16 cellular contexts compared by ENCODE assay signal in genomic region chr7:11428877-11429617, GRCh38.
A peak's percentile ranks its signal among the peaks of the same experiment; 100 is the strongest.
DNase-seq lines count a peak whose midpoint lies in the region; ATAC-seq, FAIRE-seq and TF ChIP-seq lines count a peak whose summit lies in the region.
"Had no signal": no experiment of that assay in that cellular context is flagged by ENCODE, and none has a peak within 500 bp of the region (broad histone marks: within the 10 kb centered on the region; RNA-seq: fewer than 3 reads in every experiment).

No MANE protein-coding gene starts in this region.

- no peaks in the 10 kb centered on the region for H3K36me3 ChIP-seq in BLaER1 treated with 17β-estradiol and CSF1 and Interleukin-3, amounts not matched to agents 10 nM and 100 nM
- H3K36me3 ChIP-seq in kidney (ENCODE audit: control insufficient read depth in 1 of 2, insufficient read depth in 2 of 2, low read length in 2 of 2) = peaks cover 0 to 5% of the 10 kb centered on the region in 2 donors

- POLR2A ChIA-PET in WTC11 (lab: Charles Lee) = no interaction called here

- H3K4me1 ChIP-seq in BLaER1 treated with 17β-estradiol and CSF1 and Interleukin-3, amounts not matched to agents 10 nM and 100 nM = peaks cover 22 to 35% (median 29%) of the 10 kb centered on the region in 10 experiments
- H3K4me1 ChIP-seq in kidney (ENCODE audit: control insufficient read depth in 1 of 2, insufficient read depth in 1 of 2, low read depth in 1 of 2, low read length in 2 of 2) = no peaks in the 10 kb centered on the region

- no peaks in the 10 kb centered on the region for H3K27me3 Mint-ChIP-seq in WTC11 (ENCODE audit: low read depth)

- H3K4me3 Mint-ChIP-seq in WTC11 = no peak overlapping the region

- H3K9ac ChIP-seq in BLaER1 treated with 17β-estradiol and CSF1 and Interleukin-3, amounts not matched to agents 10 nM and 100 nM = peak overlapping the region in 2 of 11 experiments; percentile 37 to 41; a peak in 3 of 22 replicates
- no peak overlapping the region for H3K9ac ChIP-seq in kidney (ENCODE audit: low read length in 2 of 2)

- H4K20me1 ChIP-seq in BLaER1 treated with 17β-estradiol and CSF1 and Interleukin-3, amounts not matched to agents 10 nM and 100 nM = no peaks in the 10 kb centered on the region

- CTCF ChIA-PET in WTC11 (lab: Charles Lee) = interaction anchor here (1.2 kb wide), 2 partner anchors 55 to 403 kb away, joined by 3 to 4 read pairs; partner anchors contain the start of gene THSD7A

- TF ChIP-seq CTCF in WTC11 (IDR thresholded peaks at IDR 0.05) = no peak
- no peak for TF ChIP-seq CTCF in kidney (IDR thresholded peaks at IDR 0.05; ENCODE audit: borderline replicate concordance, extremely low read depth, insufficient read depth)

- DNase-seq in H54 (ENCODE audit: insufficient read length, low spot score) = no peak
- peak; percentile 14 for DNase-seq in WTC11 (ENCODE audit: low spot score)
- DNase-seq in iPS-NIHi7 (ENCODE audit: extremely low spot score) = peak; percentile 18
- DNase-seq in kidney = no peak
- no peak for DNase-seq in LoVo (ENCODE audit: low spot score)
- no peak for DNase-seq in hypothalamus (lab: John Stamatoyannopoulos, UW)
- DNase-seq: DMS79 treated with DMSO at 0.1 percent for 48 hours, NCI-H187, NCI-H2171, SW 1271, T-helper 2 cell had no signal

- peak; percentile 77 for FAIRE-seq in H54 (lab: Jason Lieb, UNC)
- FAIRE-seq in kidney (lab: Jason Lieb, UNC) = no peak
- FAIRE-seq: K562, RCC 7860 had no signal

- peak overlapping the region in 9 of 11 experiments; percentile 52 to 85 (median 66); a peak in 16 of 22 replicates for H3K4me2 ChIP-seq in BLaER1 treated with 17β-estradiol and CSF1 and Interleukin-3, amounts not matched to agents 10 nM and 100 nM

- H3K27ac Mint-ChIP-seq in WTC11 = no peak overlapping the region

- TF ChIP-seq POLR2A in H54 (IDR thresholded peaks at IDR 0.05; ENCODE audit: low read depth, low read length) = no peak

- no peaks in the 10 kb centered on the region for H3K9me3 ChIP-seq in BLaER1 treated with 17β-estradiol and CSF1 and Interleukin-3, amounts not matched to agents 10 nM and 100 nM (replicated peaks in 1 of 11)
- no peaks in the 10 kb centered on the region for H3K9me3 ChIP-seq in kidney (ENCODE audit: control insufficient read depth in 1 of 2, low read length in 2 of 2)

- H3K27ac ChIP-seq in BLaER1 treated with 17β-estradiol and CSF1 and Interleukin-3, amounts not matched to agents 10 nM and 100 nM = peak overlapping the region in 10 of 11 experiments; percentile 62 to 90 (median 81); a peak in 17 of 22 replicates
- H3K27ac ChIP-seq in kidney (ENCODE audit: low read depth in 2 of 2, low read length in 2 of 2) = no peak overlapping the region
- H3K27ac ChIP-seq: C4-2B had no signal

- H3K36me3 Mint-ChIP-seq in WTC11 = no peaks in the 10 kb centered on the region

- H3K9me3 Mint-ChIP-seq in WTC11 = no peaks in the 10 kb centered on the region

- no peak overlapping the region for H3K4me3 ChIP-seq in BLaER1 treated with 17β-estradiol and CSF1 and Interleukin-3, amounts not matched to agents 10 nM and 100 nM
- no peak overlapping the region for H3K4me3 ChIP-seq in kidney (ENCODE audit: low read length in 2 of 2)
- H3K4me3 ChIP-seq: K562 had no signal

- ATAC-seq in WTC11 = peak; percentile 85
- ATAC-seq: K562, Right ventricle myocardium inferior had no signal

- H3K4me1 Mint-ChIP-seq in WTC11 = peaks cover 12% of the 10 kb centered on the region

- intact Hi-C loops in kidney (cut with DNase I) = no loop called here

- no peaks in the 10 kb centered on the region for H3K27me3 ChIP-seq in BLaER1 treated with 17β-estradiol and CSF1 and Interleukin-3, amounts not matched to agents 10 nM and 100 nM

TF ChIP-seq in WTC11, 78 proteins besides CTCF, POLR2A, EP300 and RAD21:
- TF ChIP-seq, protein P1, sequence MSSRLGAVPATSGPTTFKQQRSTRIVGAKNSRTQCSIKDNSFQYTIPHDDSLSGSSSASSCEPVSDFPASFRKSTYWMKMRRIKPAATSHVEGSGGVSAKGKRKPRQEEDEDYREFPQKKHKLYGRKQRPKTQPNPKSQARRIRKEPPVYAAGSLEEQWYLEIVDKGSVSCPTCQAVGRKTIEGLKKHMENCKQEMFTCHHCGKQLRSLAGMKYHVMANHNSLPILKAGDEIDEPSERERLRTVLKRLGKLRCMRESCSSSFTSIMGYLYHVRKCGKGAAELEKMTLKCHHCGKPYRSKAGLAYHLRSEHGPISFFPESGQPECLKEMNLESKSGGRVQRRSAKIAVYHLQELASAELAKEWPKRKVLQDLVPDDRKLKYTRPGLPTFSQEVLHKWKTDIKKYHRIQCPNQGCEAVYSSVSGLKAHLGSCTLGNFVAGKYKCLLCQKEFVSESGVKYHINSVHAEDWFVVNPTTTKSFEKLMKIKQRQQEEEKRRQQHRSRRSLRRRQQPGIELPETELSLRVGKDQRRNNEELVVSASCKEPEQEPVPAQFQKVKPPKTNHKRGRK (CRISPR knock-in tag; IDR thresholded peaks at IDR 0.05; ENCODE audit: borderline replicate concordance) = no peak
- no peak for TF ChIP-seq SMAD4 (CRISPR knock-in tag; IDR thresholded peaks at IDR 0.05)
- no peak for TF ChIP-seq ATF1 (CRISPR knock-in tag; IDR thresholded peaks at IDR 0.05)
- TF ChIP-seq TEAD1 (CRISPR knock-in tag; IDR thresholded peaks at IDR 0.05) = no peak
- TF ChIP-seq ARID4B (CRISPR knock-in tag; IDR thresholded peaks at IDR 0.05; ENCODE audit: borderline replicate concordance) = no peak

Comparison
In these comparisons a context has a peak if more than half of its experiments do, and no peak if none do; other contexts are left out.
1. H3K27ac ChIP-seq: peak in BLaER1 treated with 17β-estradiol and CSF1 and Interleukin-3, amounts not matched to agents 10 nM and 100 nM (10 of 11); none in kidney (0 of 2).
2. DNase-seq: peak in WTC11 (single experiment) and iPS-NIHi7 (single experiment); none in H54 (single experiment), kidney (single experiment), LoVo (single experiment) and hypothalamus (0 of 51).